In the genomic region with DNA sequence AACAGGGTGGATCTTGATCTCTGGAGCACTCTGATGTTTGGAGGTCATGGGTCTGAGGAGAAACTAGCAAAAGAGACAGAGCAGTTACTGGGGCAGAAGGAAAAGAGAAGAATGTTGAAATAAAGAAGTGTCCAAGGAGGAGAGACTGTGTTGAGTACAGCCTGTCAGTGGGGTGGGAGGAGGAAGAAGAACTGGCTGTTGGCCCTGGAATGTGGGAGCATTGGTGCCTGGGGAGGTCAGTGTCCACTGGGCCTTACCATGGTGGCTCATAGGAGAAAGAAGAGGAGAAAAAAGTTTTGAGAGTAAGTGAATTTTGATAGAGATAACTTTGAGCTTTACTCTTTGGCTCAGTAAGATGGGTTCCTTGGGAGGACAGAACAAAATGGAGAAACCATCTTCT, we compare ENCODE assay signal across 20 cellular contexts.
DNase-seq lines count a peak whose midpoint lies in the region; ATAC-seq and TF ChIP-seq lines count a peak whose summit lies in the region.
"Had no signal": no experiment of that assay in that cellular context is flagged by ENCODE, and none has a peak within 500 bp of the region (broad histone marks: within the 10 kb centered on the region; RNA-seq: fewer than 3 reads in every experiment).

No MANE protein-coding gene starts in this region.

- H3K4me2 ChIP-seq in hepatocyte (no peak overlapping the region), skeletal muscle satellite cell (ENCODE audit: low read length) (peak overlapping the region; percentile 49)
- H3K4me2 ChIP-seq: A549 had no signal

- H3K4me1 ChIP-seq in hepatocyte (ENCODE audit: insufficient read depth) (no peaks in the 10 kb centered on the region), skeletal muscle satellite cell (ENCODE audit: control insufficient read depth, insufficient read depth, low read length) (peaks cover 18% of the 10 kb centered on the region)
- H3K4me1 ChIP-seq: A549 had no signal

- TF ChIP-seq CTCF in hepatocyte (IDR thresholded peaks at IDR 0.05; ENCODE audit: poor library complexity) = no peak

- H4K20me1 ChIP-seq in hepatocyte (ENCODE audit: insufficient read depth, poor library complexity, severe bottlenecking) = no peaks in the 10 kb centered on the region

- intact Hi-C loops in activated T-helper 2 cell treated with anti-CD3 and anti-CD28 coated beads, Interferon-gamma antibody, Interleukin-2, Interleukin-4, amounts not matched to agents 10 μg/mL and 5 μg/mL and 100 μg/mL, durations not matched to agents 14 hours and 24 hours and 36 hours (cut with micrococcal nuclease) = no loop called here

- H3K36me3 ChIP-seq in hepatocyte (replicated peaks; ENCODE audit: insufficient read depth, low read depth) (no peaks in the 10 kb centered on the region), skeletal muscle satellite cell (ENCODE audit: insufficient read depth, low read length) (no peaks in the 10 kb centered on the region)
- H3K36me3 ChIP-seq: ovary had no signal

- H3K4me3 ChIP-seq in hepatocyte (no peak overlapping the region), skeletal muscle satellite cell (ENCODE audit: low read length) (no peak overlapping the region)
- H3K4me3 ChIP-seq: A549, K562, mucosa of descending colon, ovary, skin epidermis had no signal

- H3K9me3 ChIP-seq in hepatocyte (ENCODE audit: low read depth) (no peaks in the 10 kb centered on the region), skeletal muscle satellite cell (replicated peaks; ENCODE audit: low read length) (no peaks in the 10 kb centered on the region)
- H3K9me3 ChIP-seq: A549, ovary had no signal

- peak overlapping the region; percentile 27 for H2AFZ ChIP-seq in hepatocyte

- H3K27ac ChIP-seq in caudate nucleus (ENCODE audit: low read depth, low read length) (peak overlapping the region; percentile 11), hepatocyte (peak overlapping the region; percentile 70)
- H3K27ac ChIP-seq: A549, C4-2B, HL-60 had no signal

- no peaks in the 10 kb centered on the region for H3K9me2 ChIP-seq in hepatocyte (replicated peaks; ENCODE audit: insufficient read depth)

- ATAC-seq in HG03175 (IDR thresholded peaks at IDR 0.05; ENCODE audit: unreplicated experiment) = no peak
- ATAC-seq: A549; activated CD4-positive, CD25-positive, alpha-beta regulatory T cell treated with anti-CD3 and anti-CD28 coated beads, Interleukin-2, amount 50 U/mL, for 24 hours; K562 had no signal

- H3K27ac Mint-ChIP-seq in activated T-helper 2 cell treated with anti-CD3 and anti-CD28 coated beads, Interferon-gamma antibody, Interleukin-2, Interleukin-4, amounts not matched to agents 10 μg/mL and 5 μg/mL and 100 μg/mL, durations not matched to agents 14 hours and 24 hours and 36 hours = no peak overlapping the region

- H3K9me3 Mint-ChIP-seq in activated T-helper 2 cell treated with anti-CD3 and anti-CD28 coated beads, Interferon-gamma antibody, Interleukin-2, Interleukin-4, amounts not matched to agents 10 μg/mL and 5 μg/mL and 100 μg/mL, durations not matched to agents 14 hours and 24 hours and 36 hours = no peaks in the 10 kb centered on the region

- H3K27me3 ChIP-seq in hepatocyte (no peaks in the 10 kb centered on the region), skeletal muscle satellite cell (ENCODE audit: control insufficient read depth, insufficient read depth, low read length) (no peaks in the 10 kb centered on the region)
- H3K27me3 ChIP-seq: ovary had no signal

- H3K36me3 Mint-ChIP-seq in activated T-helper 2 cell treated with anti-CD3 and anti-CD28 coated beads, Interferon-gamma antibody, Interleukin-2, Interleukin-4, amounts not matched to agents 10 μg/mL and 5 μg/mL and 100 μg/mL, durations not matched to agents 14 hours and 24 hours and 36 hours (ENCODE audit: low read depth) = no peaks in the 10 kb centered on the region

- no peaks in the 10 kb centered on the region for H3K27me3 Mint-ChIP-seq in activated T-helper 2 cell treated with anti-CD3 and anti-CD28 coated beads, Interferon-gamma antibody, Interleukin-2, Interleukin-4, amounts not matched to agents 10 μg/mL and 5 μg/mL and 100 μg/mL, durations not matched to agents 14 hours and 24 hours and 36 hours (ENCODE audit: low read depth)

- H3K4me1 Mint-ChIP-seq in activated T-helper 2 cell treated with anti-CD3 and anti-CD28 coated beads, Interferon-gamma antibody, Interleukin-2, Interleukin-4, amounts not matched to agents 10 μg/mL and 5 μg/mL and 100 μg/mL, durations not matched to agents 14 hours and 24 hours and 36 hours (ENCODE audit: low read depth) = no peaks in the 10 kb centered on the region

- H3K79me2 ChIP-seq in hepatocyte = no peaks in the 10 kb centered on the region

- H3K9ac ChIP-seq in skeletal muscle satellite cell (ENCODE audit: low read depth, low read length) = peak overlapping the region; percentile 49

- peak; percentile 18 for DNase-seq in AG20443 (ENCODE audit: low spot score)
- no peak for DNase-seq in caudate nucleus (lab: John Stamatoyannopoulos, UW)
- no peak for DNase-seq in hepatocyte (ENCODE audit: low spot score)
- no peak for DNase-seq in activated T-helper 2 cell treated with anti-CD3 and anti-CD28 coated beads, Interferon-gamma antibody, Interleukin-2, Interleukin-4, amounts not matched to agents 10 μg/mL and 5 μg/mL and 100 μg/mL, durations not matched to agents 14 hours and 24 hours and 36 hours (ENCODE audit: low spot score)
- no peak for DNase-seq in dermis blood vessel endothelial cell
- no peak for DNase-seq in islet precursor cell
- DNase-seq: activated gamma-delta T cell treated with Interleukin-2 at 50 U/mL for 16 hours, mucosa of descending colon, NCI-H1048, NCI-H526 treated with DMSO at 0.1 percent for 48 hours, T-helper 9 cell had no signal

- H3K4me3 Mint-ChIP-seq in activated T-helper 2 cell treated with anti-CD3 and anti-CD28 coated beads, Interferon-gamma antibody, Interleukin-2, Interleukin-4, amounts not matched to agents 10 μg/mL and 5 μg/mL and 100 μg/mL, durations not matched to agents 14 hours and 24 hours and 36 hours (ENCODE audit: low read depth) = no peak overlapping the region
